Comparison of ENCODE assay signal across 3 cellular contexts in the genomic region with DNA sequence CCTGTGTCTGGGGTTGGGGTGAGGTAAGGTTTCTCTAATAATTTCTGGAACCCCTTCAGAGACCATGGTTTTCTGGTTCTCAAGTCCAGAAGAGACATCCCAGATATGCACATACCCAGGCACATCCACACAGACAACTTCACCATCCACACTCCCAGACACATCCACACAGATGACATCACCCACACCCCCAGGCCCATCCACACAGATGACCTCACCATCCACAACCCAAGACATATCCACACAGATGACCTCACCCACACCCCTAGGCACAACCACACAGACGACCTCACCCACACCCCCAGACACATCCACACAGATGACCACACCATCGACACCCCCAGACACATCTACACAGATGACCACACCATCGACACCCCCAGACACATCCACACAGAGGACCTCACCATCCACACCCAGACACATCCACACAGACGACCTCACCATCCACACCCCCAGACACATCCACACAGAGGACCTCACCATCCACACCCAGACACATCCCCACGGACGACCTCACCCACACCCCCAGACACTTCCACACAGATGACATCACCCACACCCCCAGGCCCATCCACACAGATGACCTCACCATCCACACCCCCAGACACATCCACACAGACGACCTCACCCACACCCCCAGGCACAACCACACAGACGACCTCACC. TPM values are rescaled to one million over a fixed set of nuclear protein-coding genes. Genes with fewer than 3 reads are reported as not detected.
"Had no signal": no experiment of that assay in that cellular context is flagged by ENCODE, and none has a peak within 500 bp of the region (broad histone marks: within the 10 kb centered on the region; RNA-seq: fewer than 3 reads in every experiment).

No MANE protein-coding gene starts in this region.

RNA-seq across cellular contexts. Expression of gene FABP3, which starts 13.8 kb away (rescaled TPM):
- total RNA-seq: H4, HT-29 had no signal
- polyA plus RNA-seq: IgD-negative memory B cell had no signal

RNA-seq across cellular contexts. Expression of gene SERINC2, which starts 26.3 kb away (rescaled TPM):
- polyA plus RNA-seq: IgD-negative memory B cell had no signal
